ENCODE assay signal across 1 cellular context in the genomic region with DNA sequence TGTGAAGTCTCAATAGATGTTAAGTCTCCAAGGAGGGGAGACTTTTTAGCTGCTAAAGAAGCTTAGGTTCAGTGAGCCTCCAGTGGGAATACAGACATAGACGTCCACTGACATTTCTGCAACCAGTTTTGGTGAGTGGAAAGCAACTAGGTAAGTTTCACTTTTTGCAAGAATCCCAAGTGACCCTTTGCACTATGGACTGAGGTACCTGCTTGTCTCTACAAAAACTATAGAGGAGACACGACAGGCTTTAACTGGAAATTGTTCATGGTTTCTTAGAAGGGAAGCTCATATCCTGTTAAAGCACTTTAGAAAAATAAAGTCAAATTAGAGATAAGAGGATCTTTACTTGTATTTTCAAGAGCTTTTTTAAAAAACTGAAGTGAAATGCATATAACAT.
TF ChIP-seq lines count a peak whose summit lies in the region.

No MANE protein-coding gene starts in this region.

TF ChIP-seq in GM12878, 131 proteins besides CTCF, POLR2A, EP300 and RAD21 (continued from another document):
- TF ChIP-seq, protein P1, sequence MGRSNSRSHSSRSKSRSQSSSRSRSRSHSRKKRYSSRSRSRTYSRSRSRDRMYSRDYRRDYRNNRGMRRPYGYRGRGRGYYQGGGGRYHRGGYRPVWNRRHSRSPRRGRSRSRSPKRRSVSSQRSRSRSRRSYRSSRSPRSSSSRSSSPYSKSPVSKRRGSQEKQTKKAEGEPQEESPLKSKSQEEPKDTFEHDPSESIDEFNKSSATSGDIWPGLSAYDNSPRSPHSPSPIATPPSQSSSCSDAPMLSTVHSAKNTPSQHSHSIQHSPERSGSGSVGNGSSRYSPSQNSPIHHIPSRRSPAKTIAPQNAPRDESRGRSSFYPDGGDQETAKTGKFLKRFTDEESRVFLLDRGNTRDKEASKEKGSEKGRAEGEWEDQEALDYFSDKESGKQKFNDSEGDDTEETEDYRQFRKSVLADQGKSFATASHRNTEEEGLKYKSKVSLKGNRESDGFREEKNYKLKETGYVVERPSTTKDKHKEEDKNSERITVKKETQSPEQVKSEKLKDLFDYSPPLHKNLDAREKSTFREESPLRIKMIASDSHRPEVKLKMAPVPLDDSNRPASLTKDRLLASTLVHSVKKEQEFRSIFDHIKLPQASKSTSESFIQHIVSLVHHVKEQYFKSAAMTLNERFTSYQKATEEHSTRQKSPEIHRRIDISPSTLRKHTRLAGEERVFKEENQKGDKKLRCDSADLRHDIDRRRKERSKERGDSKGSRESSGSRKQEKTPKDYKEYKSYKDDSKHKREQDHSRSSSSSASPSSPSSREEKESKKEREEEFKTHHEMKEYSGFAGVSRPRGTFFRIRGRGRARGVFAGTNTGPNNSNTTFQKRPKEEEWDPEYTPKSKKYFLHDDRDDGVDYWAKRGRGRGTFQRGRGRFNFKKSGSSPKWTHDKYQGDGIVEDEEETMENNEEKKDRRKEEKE (IDR thresholded peaks at IDR 0.05), result no peak
- TF ChIP-seq KAT2A (conservative IDR thresholded peaks at IDR 0.05; ENCODE audit: control insufficient read depth, low read depth, low read length), result no peak
- TF ChIP-seq, protein P2, sequence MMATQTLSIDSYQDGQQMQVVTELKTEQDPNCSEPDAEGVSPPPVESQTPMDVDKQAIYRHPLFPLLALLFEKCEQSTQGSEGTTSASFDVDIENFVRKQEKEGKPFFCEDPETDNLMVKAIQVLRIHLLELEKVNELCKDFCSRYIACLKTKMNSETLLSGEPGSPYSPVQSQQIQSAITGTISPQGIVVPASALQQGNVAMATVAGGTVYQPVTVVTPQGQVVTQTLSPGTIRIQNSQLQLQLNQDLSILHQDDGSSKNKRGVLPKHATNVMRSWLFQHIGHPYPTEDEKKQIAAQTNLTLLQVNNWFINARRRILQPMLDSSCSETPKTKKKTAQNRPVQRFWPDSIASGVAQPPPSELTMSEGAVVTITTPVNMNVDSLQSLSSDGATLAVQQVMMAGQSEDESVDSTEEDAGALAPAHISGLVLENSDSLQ (IDR thresholded peaks at IDR 0.05), result no peak
- no peak for TF ChIP-seq EED (IDR thresholded peaks at IDR 0.05; ENCODE audit: low read depth)
- TF ChIP-seq SIN3A (IDR thresholded peaks at IDR 0.05; ENCODE audit: low read depth, low read length), result no peak
TF ChIP-seq in GM12878: peak in this region for 0.
